23 cellular contexts compared by ENCODE assay signal in genomic region chr22:47308886-47309285, GRCh38.
"Had no signal": no experiment of that assay in that cellular context is flagged by ENCODE, and none has a peak within 500 bp of the region (broad histone marks: within the 10 kb centered on the region; RNA-seq: fewer than 3 reads in every experiment).

No MANE protein-coding gene starts in this region.

- H3K4me3 Mint-ChIP-seq: effector memory CD8-positive, alpha-beta T cell; natural killer cell; neural crest cell; stimulated activated naive B cell treated with anti-CD40 and anti-IgM and Interleukin-4, amounts not matched to agents 10 μg/mL and 1 μg/mL and 100 μg/mL, for 72 hours; stimulated activated naive CD8-positive, alpha-beta T cell treated with anti-CD3 and anti-CD28 coated beads, Interleukin-15, Interleukin-2, amounts not matched to agents 100 ng/mL and 50 ng/mL, for 24 hours had no signal

- H3K4me3 ChIP-seq: gastroesophageal sphincter, heart left ventricle, lower lobe of right lung, right lobe of liver, transverse colon had no signal

- H3K9me3 ChIP-seq: lower lobe of right lung, neutrophil, right lobe of liver, transverse colon had no signal

- H3K27me3 ChIP-seq: foreskin keratinocyte, neutrophil, right lobe of liver, transverse colon had no signal

- H3K27me3 Mint-ChIP-seq: progenitor cell of endocrine pancreas; stimulated activated naive CD8-positive, alpha-beta T cell treated with anti-CD3 and anti-CD28 coated beads, Interleukin-15, Interleukin-2, amounts not matched to agents 100 ng/mL and 50 ng/mL, for 24 hours had no signal

- H3K4me1 ChIP-seq: foreskin keratinocyte, gastroesophageal sphincter, heart left ventricle, lower lobe of right lung, parathyroid adenoma, right lobe of liver, transverse colon had no signal

- H3K27ac Mint-ChIP-seq: effector memory CD8-positive, alpha-beta T cell; natural killer cell; progenitor cell of endocrine pancreas; stimulated activated naive B cell treated with anti-CD40 and anti-IgM and Interleukin-4, amounts not matched to agents 10 μg/mL and 1 μg/mL and 100 μg/mL, for 72 hours; stimulated activated naive CD8-positive, alpha-beta T cell treated with anti-CD3 and anti-CD28 coated beads, Interleukin-15, Interleukin-2, amounts not matched to agents 100 ng/mL and 50 ng/mL, for 24 hours had no signal

- H3K36me3 ChIP-seq: gastroesophageal sphincter, heart left ventricle, lower lobe of right lung, neutrophil, right lobe of liver, transverse colon had no signal

- ATAC-seq: effector memory CD8-positive, alpha-beta T cell; foreskin keratinocyte; gastroesophageal sphincter; heart left ventricle; left colon; left ventricle myocardium superior; lower lobe of right lung; natural killer cell; right lobe of liver; stimulated activated naive B cell treated with anti-CD40 and anti-IgM and Interleukin-4, amounts not matched to agents 10 μg/mL and 1 μg/mL and 100 μg/mL, for 72 hours had no signal

- H3K27ac ChIP-seq: foreskin keratinocyte, gastroesophageal sphincter, heart left ventricle, lower lobe of right lung, neutrophil, parathyroid adenoma, right lobe of liver, transverse colon had no signal

- DNase-seq: cortex of kidney; effector memory CD8-positive, alpha-beta T cell; foreskin keratinocyte; hippocampal formation; islet precursor cell; kidney glomerular epithelial cell; left colon; left ventricle myocardium superior; lower lobe of right lung; natural killer cell; right lobe of liver; small intestine; stimulated activated CD4-positive, alpha-beta T cell treated with anti-CD3 and anti-CD28 coated beads, Interleukin-15, amount 100 ng/mL, for 24 hours; stimulated activated CD4-positive, alpha-beta T cell treated with anti-CD3 and anti-CD28 coated beads, Interleukin-2, amount 100 ng/mL, for 48 hours; stimulated activated naive B cell treated with anti-CD40 and anti-IgM and Interleukin-4, amounts not matched to agents 10 μg/mL and 1 μg/mL and 100 μg/mL, for 72 hours; transverse colon had no signal

- H3K9me3 Mint-ChIP-seq: effector memory CD8-positive, alpha-beta T cell had no signal

- H3K4me1 Mint-ChIP-seq: natural killer cell; neural crest cell; stimulated activated naive B cell treated with anti-CD40 and anti-IgM and Interleukin-4, amounts not matched to agents 10 μg/mL and 1 μg/mL and 100 μg/mL, for 72 hours had no signal

- H3K36me3 Mint-ChIP-seq: natural killer cell had no signal
